7 cellular contexts compared by ENCODE assay signal in genomic region chr17:74981979-74982662, GRCh38. TPM values are rescaled to one million over a fixed set of nuclear protein-coding genes. Genes with fewer than 3 reads are reported as not detected.
DNase-seq lines count a peak whose midpoint lies in the region; ATAC-seq and TF ChIP-seq lines count a peak whose summit lies in the region.

No MANE protein-coding gene starts in this region.

- TF ChIP-seq POLR2A in NB4 (IDR thresholded peaks at IDR 0.05; ENCODE audit: extremely low read depth, insufficient read length), result no peak
- peak; percentile 77 for TF ChIP-seq POLR2A in prostate gland (IDR thresholded peaks at IDR 0.05)

- 2% methylated on average over 54 of the region's 61 CpGs for WGBS in prostate gland

- H3K36me3 ChIP-seq in right atrium auricular region (no peaks in the 10 kb centered on the region), prostate gland (no peaks in the 10 kb centered on the region)

- intact Hi-C loops in prostate gland (cut with DNase I), result no loop called here

- DNase-seq in NB4 (ENCODE audit: low read depth) (peak; percentile 64), T follicular helper cell (ENCODE audit: low read depth) (peak; percentile 77), amniotic epithelial cell (ENCODE audit: low read depth) (peak; percentile 76), right atrium auricular region (ENCODE audit: low spot score) (peak; percentile 78), prostate gland (ENCODE audit: low spot score) (peak; percentile 53), ureter (ENCODE audit: low spot score) (peak; percentile 76)

- H3K4me1 ChIP-seq in right atrium auricular region (peaks cover 0 to 21% of the 10 kb centered on the region in 2 donors), prostate gland (replicated peaks) (no peaks in the 10 kb centered on the region)

- H3K9me3 ChIP-seq in right atrium auricular region (no peaks in the 10 kb centered on the region), prostate gland (no peaks in the 10 kb centered on the region)

- H3K27ac ChIP-seq in right atrium auricular region, result peak overlapping the region; percentile 79 to 92
- peak overlapping the region; percentile 84 to 85 for H3K27ac ChIP-seq in prostate gland

- no peak for TF ChIP-seq CTCF in NB4 (IDR thresholded peaks at IDR 0.05; ENCODE audit: low read depth, low read length)
- TF ChIP-seq CTCF in right atrium auricular region (IDR thresholded peaks at IDR 0.05), result peak in 1 of 2 donors; percentile 38
- TF ChIP-seq CTCF in prostate gland (IDR thresholded peaks at IDR 0.05), result peak in 2 of 4 experiments; percentile 31 to 38

- H3K4me3 ChIP-seq in NB4 (ENCODE audit: low read depth, low read length), result peak overlapping the region; percentile 36
- H3K4me3 ChIP-seq in right atrium auricular region, result peak overlapping the region; percentile 50 to 69
- H3K4me3 ChIP-seq in prostate gland, result peak overlapping the region; percentile 45 to 57

- H3K27me3 ChIP-seq in right atrium auricular region (no peaks in the 10 kb centered on the region), prostate gland (replicated peaks; ENCODE audit: insufficient read depth) (no peaks in the 10 kb centered on the region)

- peak; percentile 67 for ATAC-seq in GM18868 (IDR thresholded peaks at IDR 0.05; ENCODE audit: unreplicated experiment)

RNA-seq across cellular contexts. Expression of gene CDR2L, which starts 5.3 kb away (rescaled TPM):
- total RNA-seq in right atrium auricular region (10 to 100 TPM; 13.6 to 28.8 TPM), prostate gland (10 to 100 TPM; 13.7 to 34.9 TPM), ureter (11.4 TPM)

RNA-seq across cellular contexts. Expression of gene HID1, which starts 9.6 kb away (rescaled TPM):
- 10 to 100 TPM; 10.6 to 11.7 TPM for total RNA-seq in right atrium auricular region
- 100 to 1,000 TPM in 1 of 2 donors, 10 to 100 TPM in 1; 87.1 to 101 TPM for total RNA-seq in prostate gland
- 78.1 TPM for total RNA-seq in ureter

RNA-seq across cellular contexts. Expression of gene MRPL58, which starts 30.3 kb away (rescaled TPM):
- total RNA-seq in right atrium auricular region (100 to 1,000 TPM in 1 of 2 donors, 10 to 100 TPM in 1; 44.8 to 104 TPM), prostate gland (10 to 100 TPM; 28.4 to 73.8 TPM), ureter (32.1 TPM)

RNA-seq across cellular contexts. Expression of gene OTOP3, which starts 46.4 kb away (rescaled TPM):
- not detected for total RNA-seq in right atrium auricular region
- total RNA-seq in prostate gland, result not detected
- not detected for total RNA-seq in ureter

RNA-seq across cellular contexts. Expression of gene OTOP2, which starts 58.0 kb away (rescaled TPM):
- total RNA-seq in right atrium auricular region (not detected), prostate gland (under 1 TPM in 1 of 2 donors, not detected in 1; 0.85 TPM), ureter (not detected)

Comparison
In these comparisons a context has a peak if more than half of its experiments do, and no peak if none do; other contexts are left out.
1. Peak in every context shown above with its lines: DNase-seq, ATAC-seq, H3K4me3 ChIP-seq and H3K27ac ChIP-seq.